ENCODE assay signal across 11 cellular contexts in the genomic region with DNA sequence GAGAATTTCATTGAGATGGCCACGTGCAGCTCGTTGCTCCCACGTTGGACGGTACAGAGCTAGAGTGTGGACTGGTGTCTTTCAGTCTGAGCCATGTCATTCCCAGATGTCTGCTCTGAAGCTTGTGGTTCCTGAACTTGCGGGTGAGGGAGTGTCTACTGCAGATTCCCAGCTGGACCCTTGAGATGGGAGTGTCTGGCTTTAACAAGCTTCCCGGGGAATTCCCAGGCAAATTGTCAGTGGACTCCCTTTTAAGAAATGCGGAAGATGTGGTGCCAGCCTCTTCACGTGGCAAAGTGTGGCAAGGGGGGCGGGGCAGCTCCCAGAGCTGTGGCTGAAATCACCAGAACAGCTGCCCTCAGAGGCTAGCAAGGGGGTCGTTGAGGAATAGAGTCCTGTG. TPM values are rescaled to one million over a fixed set of nuclear protein-coding genes. Genes with fewer than 3 reads are reported as not detected.
DNase-seq lines count a peak whose midpoint lies in the region; ATAC-seq and TF ChIP-seq lines count a peak whose summit lies in the region.
"Had no signal": no experiment of that assay in that cellular context is flagged by ENCODE, and none has a peak within 500 bp of the region (broad histone marks: within the 10 kb centered on the region; RNA-seq: fewer than 3 reads in every experiment).

No MANE protein-coding gene starts in this region.

- H3K9me3 Mint-ChIP-seq in GM23338: no peaks in the 10 kb centered on the region
- H3K9me3 Mint-ChIP-seq: activated CD4-positive, alpha-beta memory T cell treated with anti-CD3 and anti-CD28 coated beads, Interleukin-2, amount 10 ng/mL, durations not matched to agents 7 days and 5 days had no signal

- no peaks in the 10 kb centered on the region for H3K27me3 Mint-ChIP-seq in GM23338 (ENCODE audit: insufficient read depth, low read depth, poor library complexity)

- no peaks in the 10 kb centered on the region for H4K20me1 ChIP-seq in GM23338 (replicated peaks; ENCODE audit: insufficient read depth)

- H2AFZ ChIP-seq in GM23338: no peak overlapping the region

- DNase-seq in HFF-Myc (ENCODE audit: extremely low read depth, low read depth) (peak; percentile 97), amniotic stem cell (lab: John Stamatoyannopoulos, UW) (peak; percentile 78), kidney epithelial cell (ENCODE audit: low read depth) (peak; percentile 56), tibial artery (peak; percentile 68 to 88), GM23338 (ENCODE audit: low spot score) (no peak), HuH-7 (ENCODE audit: low spot score) (no peak), NCI-H345 treated with DMSO at 0.1 percent for 48 hours (lab: John Stamatoyannopoulos, UW; ENCODE audit: unreplicated experiment) (no peak)
- DNase-seq: activated CD4-positive, alpha-beta memory T cell treated with anti-CD3 and anti-CD28 coated beads, Interleukin-2, amount 10 ng/mL, durations not matched to agents 7 days and 5 days; anterior cingulate cortex; NCI-H187; SHP77 treated with DMSO at 0.1 percent for 48 hours had no signal

- H3K27me3 ChIP-seq in kidney epithelial cell (ENCODE audit: control insufficient read depth, insufficient read depth, low read length): peaks cover 9% of the 10 kb centered on the region
- no peaks in the 10 kb centered on the region for H3K27me3 ChIP-seq in tibial artery
- no peaks in the 10 kb centered on the region for H3K27me3 ChIP-seq in GM23338 (ENCODE audit: insufficient read depth)

- H3K4me1 ChIP-seq in tibial artery (peaks cover 0 to 60% (median 39%) of the 10 kb centered on the region in 4 donors), GM23338 (ENCODE audit: insufficient read depth) (no peaks in the 10 kb centered on the region)

- no peaks in the 10 kb centered on the region for H3K4me1 Mint-ChIP-seq in GM23338
- H3K4me1 Mint-ChIP-seq: activated CD4-positive, alpha-beta memory T cell treated with anti-CD3 and anti-CD28 coated beads, Interleukin-2, amount 10 ng/mL, durations not matched to agents 7 days and 5 days had no signal

- TF ChIP-seq CTCF in HFF-Myc (IDR thresholded peaks at IDR 0.05; ENCODE audit: low read depth, low read length, missing control alignments) (no peak), kidney epithelial cell (IDR thresholded peaks at IDR 0.05; ENCODE audit: insufficient read depth, low read length, poor library complexity, severe bottlenecking) (no peak), tibial artery (IDR thresholded peaks at IDR 0.05) (no peak), GM23338 (conservative IDR thresholded peaks at IDR 0.05; ENCODE audit: low read depth in 2 of 2) (no peak)

- ATAC-seq in GM23338: no peak

- no peak overlapping the region for H3K27ac Mint-ChIP-seq in GM23338
- H3K27ac Mint-ChIP-seq: activated CD4-positive, alpha-beta memory T cell treated with anti-CD3 and anti-CD28 coated beads, Interleukin-2, amount 10 ng/mL, durations not matched to agents 7 days and 5 days had no signal

- H3F3A ChIP-seq in GM23338 (replicated peaks; ENCODE audit: low read depth): no peaks in the 10 kb centered on the region

- no peaks in the 10 kb centered on the region for H3K36me3 Mint-ChIP-seq in GM23338 (ENCODE audit: low read depth)

- no peaks in the 10 kb centered on the region for H3K9me3 ChIP-seq in tibial artery

- H3K4me3 ChIP-seq in HFF-Myc (replicated peaks; ENCODE audit: low read depth, low read length): no peak overlapping the region
- H3K4me3 ChIP-seq in kidney epithelial cell (ENCODE audit: low read depth, low read length): no peak overlapping the region
- no peak overlapping the region for H3K4me3 ChIP-seq in tibial artery
- H3K4me3 ChIP-seq in GM23338: no peak overlapping the region

- no peak overlapping the region for H3K4me2 ChIP-seq in GM23338

- H3K27ac ChIP-seq in tibial artery (peak overlapping the region; percentile 81 to 84), GM23338 (ENCODE audit: low read depth) (no peak overlapping the region)

- no peaks in the 10 kb centered on the region for H3K36me3 ChIP-seq in kidney epithelial cell (ENCODE audit: control insufficient read depth, insufficient read depth, low read length)
- H3K36me3 ChIP-seq in tibial artery: no peaks in the 10 kb centered on the region
- no peaks in the 10 kb centered on the region for H3K36me3 ChIP-seq in GM23338 (ENCODE audit: insufficient read depth)

- no peaks in the 10 kb centered on the region for H3K9me2 ChIP-seq in GM23338 (ENCODE audit: insufficient read depth)

- intact Hi-C loops in tibial artery (cut with DNase I; ENCODE audit: low total_unique reads): no loop called here

- no peaks in the 10 kb centered on the region for H3K79me2 ChIP-seq in GM23338 (replicated peaks; ENCODE audit: insufficient read depth)

- H3K4me3 Mint-ChIP-seq in GM23338: no peak overlapping the region
- H3K4me3 Mint-ChIP-seq: activated CD4-positive, alpha-beta memory T cell treated with anti-CD3 and anti-CD28 coated beads, Interleukin-2, amount 10 ng/mL, durations not matched to agents 7 days and 5 days had no signal

TF ChIP-seq in GM23338, 12 proteins besides CTCF, POLR2A, EP300 and RAD21 (continues in another document):
- no peak for TF ChIP-seq CREB1 (CRISPR knock-in tag; IDR thresholded peaks at IDR 0.05; ENCODE audit: low read depth)
- no peak for TF ChIP-seq ZNF331 (CRISPR knock-in tag; IDR thresholded peaks at IDR 0.05; ENCODE audit: low read depth)
- TF ChIP-seq, protein P1, sequence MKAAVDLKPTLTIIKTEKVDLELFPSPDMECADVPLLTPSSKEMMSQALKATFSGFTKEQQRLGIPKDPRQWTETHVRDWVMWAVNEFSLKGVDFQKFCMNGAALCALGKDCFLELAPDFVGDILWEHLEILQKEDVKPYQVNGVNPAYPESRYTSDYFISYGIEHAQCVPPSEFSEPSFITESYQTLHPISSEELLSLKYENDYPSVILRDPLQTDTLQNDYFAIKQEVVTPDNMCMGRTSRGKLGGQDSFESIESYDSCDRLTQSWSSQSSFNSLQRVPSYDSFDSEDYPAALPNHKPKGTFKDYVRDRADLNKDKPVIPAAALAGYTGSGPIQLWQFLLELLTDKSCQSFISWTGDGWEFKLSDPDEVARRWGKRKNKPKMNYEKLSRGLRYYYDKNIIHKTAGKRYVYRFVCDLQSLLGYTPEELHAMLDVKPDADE (IDR thresholded peaks at IDR 0.05): no peak
- TF ChIP-seq POLR2AphosphoS5 (IDR thresholded peaks at IDR 0.05; ENCODE audit: low read depth): no peak

RNA-seq across cellular contexts. Expression of a gene that starts 37.1 kb away (rescaled TPM):
- total RNA-seq in kidney epithelial cell: 0.27 TPM in 1 of 2 replicates, not detected in the other
- total RNA-seq in GM23338 (2014; rRNA removed; shearing (Covaris generic)): 4.5 and 8.3 TPM in 2 replicates
- 5.6 and 5.8 TPM in 2 replicates for polyA plus RNA-seq in GM23338 (2016; fragmentation: Nextera tagmentation; extraction: Ambion mirVana)
- total RNA-seq: activated CD4-positive, alpha-beta memory T cell treated with anti-CD3 and anti-CD28 coated beads, Interleukin-2, amount 10 ng/mL, durations not matched to agents 7 days and 5 days had no signal

RNA-seq across cellular contexts. Expression of a gene that starts 50.3 kb away (rescaled TPM):
- 37.9 and 39.5 TPM in 2 replicates for total RNA-seq in kidney epithelial cell
- 3.6 and 3.9 TPM in 2 replicates for total RNA-seq in GM23338 (2014; rRNA removed; shearing (Covaris generic))
- 2.8 and 3.3 TPM in 2 replicates for polyA plus RNA-seq in GM23338 (2016; fragmentation: Nextera tagmentation; extraction: Ambion mirVana)
- total RNA-seq: activated CD4-positive, alpha-beta memory T cell treated with anti-CD3 and anti-CD28 coated beads, Interleukin-2, amount 10 ng/mL, durations not matched to agents 7 days and 5 days had no signal

Comparison
In these comparisons a context has a peak if more than half of its experiments do, and no peak if none do; other contexts are left out.
1. DNase-seq: peak in HFF-Myc (single experiment), amniotic stem cell (single experiment), kidney epithelial cell (single experiment) and tibial artery (2 of 2); none in GM23338 (single experiment), HuH-7 (single experiment) and NCI-H345 treated with DMSO at 0.1 percent for 48 hours (single experiment).